In genomic region chr11:102452461-102453285, GRCh38 we compare ENCODE assay signal across 1 cellular context.
TF ChIP-seq lines count a peak whose summit lies in the region.

TMEM123 (minus strand) TSS chr11:102452765; CDS start chr11:102452623, 142 bp downstream.

TF ChIP-seq in GM12878, 131 proteins besides CTCF, POLR2A, EP300 and RAD21 (continued from another document):
- TF ChIP-seq PKNOX1 (IDR thresholded peaks at IDR 0.05) (no peak), EED (IDR thresholded peaks at IDR 0.05; ENCODE audit: low read depth) (peak; percentile 78), FOXK2 (IDR thresholded peaks at IDR 0.05) (no peak), SMAD1 (IDR thresholded peaks at IDR 0.05; ENCODE audit: low read depth, partially characterized antibody) (peak; percentile 48), NKRF (conservative IDR thresholded peaks at IDR 0.05) (peak; percentile 43; the same call in 1 of the 2 replicates), ZBTB4 (CRISPR knock-in tag; IDR thresholded peaks at IDR 0.05) (no peak), GATAD2B (conservative IDR thresholded peaks at IDR 0.05; ENCODE audit: low read depth) (peak; percentile 40; the same call in 1 of the 2 replicates), CREM (IDR thresholded peaks at IDR 0.05; ENCODE audit: low read depth) (no peak), SMC3 (IDR thresholded peaks at IDR 0.05; ENCODE audit: borderline replicate concordance, low read length) (peak; percentile 9; the same call in 1 of the 2 replicates), SP1 (IDR thresholded peaks at IDR 0.05; ENCODE audit: low read depth, low read length) (no peak), RCOR1 (conservative IDR thresholded peaks at IDR 0.05; ENCODE audit: low read depth, low read length) (no peak), ZNF24 (IDR thresholded peaks at IDR 0.05) (no peak), TCF3 (IDR thresholded peaks at IDR 0.05; ENCODE audit: borderline replicate concordance, insufficient read depth, low read depth, low read length) (peak; percentile 62; the same call in 1 of the 2 replicates), RUNX3 (IDR thresholded peaks at IDR 0.05; ENCODE audit: low read length) (peak; percentile 85), NFXL1 (IDR thresholded peaks at IDR 0.05; ENCODE audit: borderline replicate concordance) (no peak), MTA3 (IDR thresholded peaks at IDR 0.05; ENCODE audit: borderline replicate concordance, low read length) (no peak), NRF1 (conservative IDR thresholded peaks at IDR 0.05; ENCODE audit: low read depth, low read length) (peak; percentile 12; the same call in 1 of the 2 replicates), SKIL (IDR thresholded peaks at IDR 0.05; ENCODE audit: low read depth, poor library complexity, severe bottlenecking) (peak; percentile 48), POLR2AphosphoS5 (IDR thresholded peaks at IDR 0.05; ENCODE audit: low read length) (peak; percentile 83; the same call in 1 of the 2 replicates), MEF2B (IDR thresholded peaks at IDR 0.05; ENCODE audit: partially characterized antibody, poor library complexity, severe bottlenecking) (no peak), SIN3A (IDR thresholded peaks at IDR 0.05; ENCODE audit: low read depth, low read length) (0 out of 2 replicates have a peak, but pooled peaks have one; percentile 53), ZNF207 (IDR thresholded peaks at IDR 0.05; ENCODE audit: borderline replicate concordance) (no peak), SUPT20H (IDR thresholded peaks at IDR 0.05; ENCODE audit: borderline replicate concordance, control insufficient read depth, low read depth, low read length) (no peak), MYC (IDR thresholded peaks at IDR 0.05; ENCODE audit: insufficient read depth, insufficient read length, insufficient replicate concordance, low read length, severe bottlenecking) (peak; percentile 54), SPI1 (IDR thresholded peaks at IDR 0.05; ENCODE audit: borderline replicate concordance, insufficient read depth, low read depth, low read length) (peak; percentile 58; the same call in 1 of the 2 replicates), ATF7 (IDR thresholded peaks at IDR 0.05; ENCODE audit: low read depth) (peak; percentile 40; the same call in 1 of the 2 replicates), ZNF274 (IDR thresholded peaks at IDR 0.05; ENCODE audit: insufficient read depth, insufficient read length) (no peak)
TF ChIP-seq in GM12878: peak in this region for 43.
